9 cellular contexts compared by ENCODE assay signal in genomic region chr7:73577627-73578341, GRCh38. TPM values are rescaled to one million over a fixed set of nuclear protein-coding genes. Genes with fewer than 3 reads are reported as not detected.
DNase-seq lines count a peak whose midpoint lies in the region; ATAC-seq and TF ChIP-seq lines count a peak whose summit lies in the region.
"Had no signal": no experiment of that assay in that cellular context is flagged by ENCODE, and none has a peak within 500 bp of the region (broad histone marks: within the 10 kb centered on the region; RNA-seq: fewer than 3 reads in every experiment).

No MANE protein-coding gene starts in this region.

- no peaks in the 10 kb centered on the region for H3K9me3 Mint-ChIP-seq in neural crest cell

- DNase-seq in RPMI7951 (ENCODE audit: low read depth) (peak; percentile 17), epithelial cell of proximal tubule (ENCODE audit: low read depth) (no peak), neural crest cell (ENCODE audit: low read depth, low spot score) (no peak), T1000 (lab: John Stamatoyannopoulos, UW) (no peak), dedifferentiated amniotic fluid mesenchymal stem cell (ENCODE audit: extremely low spot score) (no peak), NCI-H345 (lab: John Stamatoyannopoulos, UW) (no peak)

- peak overlapping the region; percentile 88 for H3K4me3 Mint-ChIP-seq in neural crest cell

- TF ChIP-seq CTCF in epithelial cell of proximal tubule (conservative IDR thresholded peaks at IDR 0.05; ENCODE audit: low read depth, low read length) (no peak), neural crest cell (conservative IDR thresholded peaks at IDR 0.05) (no peak)

- no peaks in the 10 kb centered on the region for H3K27me3 Mint-ChIP-seq in neural crest cell (ENCODE audit: low read depth)

- H3K4me3 ChIP-seq in epithelial cell of proximal tubule (ENCODE audit: low read depth, low read length), result peak overlapping the region; percentile 83

- ATAC-seq in GM18498 (IDR thresholded peaks at IDR 0.05; ENCODE audit: unreplicated experiment) (peak; percentile 23), HG02610 (IDR thresholded peaks at IDR 0.05; ENCODE audit: unreplicated experiment) (peak; percentile 15)

- peak overlapping the region; percentile 81 for H3K27ac Mint-ChIP-seq in neural crest cell (ENCODE audit: unreplicated experiment)

- H3K4me1 Mint-ChIP-seq in neural crest cell, result peaks cover 29% of the 10 kb centered on the region

- peaks cover 5% of the 10 kb centered on the region for H3K36me3 Mint-ChIP-seq in neural crest cell (ENCODE audit: low read depth)

RNA-seq across cellular contexts. Expression of gene TBL2, which starts 0.6 kb away (rescaled TPM):
- 78.9 and 88.3 TPM in 2 replicates for total RNA-seq in RPMI7951 (2014; rRNA removed; shearing (Covaris generic))
- total RNA-seq in epithelial cell of proximal tubule, result 29.6 and 56.4 TPM in 2 replicates
- total RNA-seq in neural crest cell, result 42.8 and 45.6 TPM in 2 replicates

RNA-seq across cellular contexts. Expression of gene BCL7B, which starts 20.3 kb away (rescaled TPM):
- total RNA-seq in RPMI7951 (2014; rRNA removed; shearing (Covaris generic)), result 32.8 and 33.1 TPM in 2 replicates
- total RNA-seq in epithelial cell of proximal tubule, result 53.2 and 64.2 TPM in 2 replicates
- total RNA-seq in neural crest cell, result 49.9 and 51.6 TPM in 2 replicates

RNA-seq across cellular contexts. Expression of gene MLXIPL, which starts 46.5 kb away (rescaled TPM):
- total RNA-seq in RPMI7951 (2014; rRNA removed; shearing (Covaris generic)), result not detected in 2 replicates
- total RNA-seq in epithelial cell of proximal tubule (not detected in 2 replicates), neural crest cell (0.80 and 1.1 TPM in 2 replicates)
- total RNA-seq: activated CD8-positive, alpha-beta memory T cell treated with anti-CD3 and anti-CD28 coated beads for 36 hours had no signal

RNA-seq across cellular contexts. Expression of gene BAZ1B, which starts 55.7 kb away (rescaled TPM):
- 54.2 and 60.4 TPM in 2 replicates for total RNA-seq in RPMI7951 (2014; rRNA removed; shearing (Covaris generic))
- total RNA-seq in epithelial cell of proximal tubule (47.2 and 51.9 TPM in 2 replicates), neural crest cell (134 and 135 TPM in 2 replicates)
